8 cellular contexts compared by ENCODE assay signal in the genomic region with DNA sequence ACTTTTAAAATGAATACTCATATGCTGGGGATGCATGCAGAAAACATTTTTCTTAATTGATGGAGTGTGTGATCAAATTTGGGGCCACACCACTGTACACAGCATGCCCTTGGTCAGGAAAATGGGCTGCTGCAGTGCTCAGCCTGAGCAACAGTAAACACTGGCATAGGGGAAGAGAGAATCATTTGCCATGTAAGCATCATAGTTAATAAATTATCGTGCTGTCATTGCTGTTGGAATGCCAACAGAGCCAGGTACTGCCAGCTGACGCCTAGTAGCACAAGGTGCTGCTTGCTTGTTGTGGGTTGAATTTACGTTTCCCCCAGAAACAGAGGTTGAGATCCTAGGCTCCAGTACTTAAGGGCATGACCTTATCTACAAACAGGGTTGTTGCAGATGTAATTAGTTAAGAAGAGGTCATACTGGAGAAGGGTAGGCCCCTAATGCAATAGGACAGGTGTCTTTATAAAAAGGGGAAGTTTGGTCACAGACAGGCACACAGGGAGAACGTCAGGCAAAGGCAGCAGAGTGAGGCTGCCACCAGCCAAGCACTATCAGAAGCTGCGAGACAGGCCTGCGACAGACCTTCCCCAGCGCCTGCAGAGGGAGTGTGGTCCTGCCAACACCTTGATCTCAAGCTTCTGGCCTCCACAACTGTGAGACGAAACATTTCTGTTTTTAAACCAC. TPM values are rescaled to one million over a fixed set of nuclear protein-coding genes. Genes with fewer than 3 reads are reported as not detected.
DNase-seq lines count a peak whose midpoint lies in the region; ATAC-seq and TF ChIP-seq lines count a peak whose summit lies in the region.

No MANE protein-coding gene starts in this region.

- H3K9me3 ChIP-seq in right atrium auricular region (peaks cover 0 to 3% of the 10 kb centered on the region in 2 donors), suprapubic skin (peaks cover 2% of the 10 kb centered on the region)

- no peak for TF ChIP-seq CTCF in right atrium auricular region (IDR thresholded peaks at IDR 0.05)
- no peak for TF ChIP-seq CTCF in suprapubic skin (IDR thresholded peaks at IDR 0.05)

- no peak overlapping the region for H3K27ac ChIP-seq in right atrium auricular region
- peak overlapping the region; percentile 68 for H3K27ac ChIP-seq in suprapubic skin

- TF ChIP-seq EP300 in suprapubic skin (IDR thresholded peaks at IDR 0.05) = no peak

- H3K4me1 ChIP-seq in right atrium auricular region = peaks cover 0 to 16% of the 10 kb centered on the region in 2 donors
- H3K4me1 ChIP-seq in suprapubic skin = peaks cover 28% of the 10 kb centered on the region

- TF ChIP-seq POLR2A in suprapubic skin (IDR thresholded peaks at IDR 0.05) = no peak

- peaks cover 1% of the 10 kb centered on the region for H3K36me3 ChIP-seq in right atrium auricular region
- peaks cover under 1% of the 10 kb centered on the region for H3K36me3 ChIP-seq in suprapubic skin

- WGBS in suprapubic skin = 39% methylated on average over 8 of the region's 8 CpGs

- no peaks in the 10 kb centered on the region for H3K27me3 ChIP-seq in right atrium auricular region
- no peaks in the 10 kb centered on the region for H3K27me3 ChIP-seq in suprapubic skin

- DNase-seq in Right ventricle myocardium inferior (ENCODE audit: missing footprints) (no peak), right atrium auricular region (ENCODE audit: low spot score) (no peak), SK-N-DZ (ENCODE audit: low spot score) (peak; percentile 64), suprapubic skin (ENCODE audit: low spot score in 2 of 2) (no peak), GM19238 (ENCODE audit: insufficient read length, low spot score) (no peak), DMS53 (lab: John Stamatoyannopoulos, UW) (no peak), superior temporal gyrus (ENCODE audit: extremely low spot score) (no peak)

- intact Hi-C loops in Right ventricle myocardium inferior (cut with DNase I) = no loop called here

- H3K4me3 ChIP-seq in right atrium auricular region (no peak overlapping the region), suprapubic skin (no peak overlapping the region)

- peak; percentile 65 for ATAC-seq in Right ventricle myocardium inferior
- ATAC-seq in HG03045 (IDR thresholded peaks at IDR 0.05; ENCODE audit: unreplicated experiment) = peak; percentile 52

RNA-seq across cellular contexts. Expression of gene DAP, which starts 25.3 kb away (rescaled TPM):
- total RNA-seq in Right ventricle myocardium inferior (18.7 TPM), right atrium auricular region (10 to 100 TPM; 34.6 to 65.8 TPM), suprapubic skin (10 to 100 TPM; 37.8 to 71.7 (median 56.4) TPM)
- polyA plus RNA-seq in SK-N-DZ (2014; cell fraction: cytosol; rRNA removed) = 16.2 and 17.1 TPM in 2 replicates
- polyA plus RNA-seq in SK-N-DZ (2014; cell fraction: nucleus; rRNA removed) = 9.0 and 21.5 TPM in 2 replicates
